ENCODE assay signal across 8 cellular contexts in the genomic region with DNA sequence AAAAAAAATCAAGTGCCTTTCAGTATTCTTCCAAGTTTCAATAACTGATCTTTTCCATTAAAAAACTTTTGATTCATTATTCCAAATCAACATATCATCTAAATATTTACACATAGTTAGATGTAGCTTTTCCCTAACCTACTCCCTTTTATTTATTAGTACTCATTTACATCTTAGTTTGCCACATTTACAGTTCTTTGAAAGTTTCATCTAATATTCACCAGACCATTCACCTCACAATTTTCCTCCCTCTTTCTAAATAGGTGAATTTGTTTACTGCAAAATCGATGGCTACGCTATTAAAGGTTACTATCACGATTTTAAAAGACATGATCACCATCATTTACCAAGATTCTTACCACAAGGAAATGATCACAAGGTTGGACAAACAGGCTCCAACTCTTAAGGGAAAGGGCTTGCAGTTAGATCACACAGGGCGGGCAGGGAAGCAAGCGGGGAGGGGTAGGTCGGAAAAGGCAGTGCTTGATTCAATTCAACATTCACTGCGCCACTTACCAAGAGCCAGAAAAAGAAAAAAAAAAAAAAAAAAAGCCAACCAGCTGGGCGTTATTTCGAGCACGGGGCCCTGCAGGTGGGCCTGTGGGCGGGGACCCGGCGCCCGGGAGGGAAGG.
DNase-seq lines count a peak whose midpoint lies in the region; ATAC-seq and TF ChIP-seq lines count a peak whose summit lies in the region.

No MANE protein-coding gene starts in this region.

- no peak for ATAC-seq in GM18867 (IDR thresholded peaks at IDR 0.05; ENCODE audit: unreplicated experiment)

- no peaks in the 10 kb centered on the region for H3K9me3 ChIP-seq in WERI-Rb-1 (ENCODE audit: severe bottlenecking)

- TF ChIP-seq CTCF in WERI-Rb-1 (IDR thresholded peaks at IDR 0.05; ENCODE audit: low read depth, low read length), result no peak
- TF ChIP-seq CTCF in foreskin fibroblast (IDR thresholded peaks at IDR 0.05; ENCODE audit: low read depth, low read length), result no peak
- TF ChIP-seq CTCF in retinal pigment epithelial cell (conservative IDR thresholded peaks at IDR 0.05; ENCODE audit: low read depth, low read length), result no peak

- H3K36me3 ChIP-seq in WERI-Rb-1, result peaks cover 35% of the 10 kb centered on the region

- peak overlapping the region; percentile 98 for H3K27ac ChIP-seq in WERI-Rb-1

- no peaks in the 10 kb centered on the region for H3K27me3 ChIP-seq in WERI-Rb-1 (ENCODE audit: insufficient read depth, low read depth, severe bottlenecking)

- peak; percentile 66 for DNase-seq in NCI-H1436 treated with DMSO at 0.1 percent for 48 hours (lab: John Stamatoyannopoulos, UW)
- no peak for DNase-seq in NCI-H1436 (lab: John Stamatoyannopoulos, UW)
- DNase-seq in WERI-Rb-1, result no peak
- no peak for DNase-seq in foreskin fibroblast
- no peak for DNase-seq in retinal pigment epithelial cell (ENCODE audit: low read depth)
- no peak for DNase-seq in stimulated activated CD4-positive, alpha-beta T cell treated with anti-CD3 and anti-CD28 coated beads, Interleukin-1b, Interleukin-23, amount 100 ng/mL, for 48 hours
- no peak for DNase-seq in NCI-H1048 (lab: John Stamatoyannopoulos, UW)

- H3K4me3 ChIP-seq in WERI-Rb-1 (ENCODE audit: low read depth, low read length) (peak overlapping the region; percentile 78), foreskin fibroblast (ENCODE audit: low read depth in 1 of 2, low read length in 2 of 2) (peak overlapping the region; percentile 78 to 100), retinal pigment epithelial cell (ENCODE audit: low read length) (peak overlapping the region; percentile 96)
